12 cellular contexts compared by ENCODE assay signal in genomic region chr2:12270876-12271588, GRCh38.
DNase-seq lines count a peak whose midpoint lies in the region; ATAC-seq and TF ChIP-seq lines count a peak whose summit lies in the region.
"Had no signal": no experiment of that assay in that cellular context is flagged by ENCODE, and none has a peak within 500 bp of the region (broad histone marks: within the 10 kb centered on the region; RNA-seq: fewer than 3 reads in every experiment).

No MANE protein-coding gene starts in this region.

- H2AFZ ChIP-seq in OCI-LY1 (ENCODE audit: low read length): peak overlapping the region; percentile 64
- H2AFZ ChIP-seq: GM23248 had no signal

- H3F3A ChIP-seq in OCI-LY1 (ENCODE audit: insufficient read depth, low read length): 0 out of 2 replicates have a peak, but pooled peaks cover 4% of the 10 kb centered on the region

- H3K79me2 ChIP-seq in OCI-LY1 (ENCODE audit: insufficient read depth, low read length): no peaks in the 10 kb centered on the region

- peak overlapping the region; percentile 11; the same call in 1 of the 2 replicates for H3K9ac ChIP-seq in OCI-LY1 (ENCODE audit: low read length)
- H3K9ac ChIP-seq: GM23248 had no signal

- POLR2A ChIA-PET in naive thymus-derived CD8-positive, alpha-beta T cell (lab: Charles Lee): no interaction called here

- H3K27me3 Mint-ChIP-seq in naive thymus-derived CD8-positive, alpha-beta T cell: no peaks in the 10 kb centered on the region

- H3K4me2 ChIP-seq in OCI-LY1 (ENCODE audit: low read length): peak overlapping the region; percentile 34
- H3K4me2 ChIP-seq: A549 had no signal

- peak; percentile 32 for DNase-seq in activated CD4-positive, alpha-beta T cell treated with anti-CD3 and anti-CD28 coated beads for 48 hours
- DNase-seq in activated CD4-positive, alpha-beta T cell treated with anti-CD3 and anti-CD28 coated beads for 4 hours: no peak
- no peak for DNase-seq in naive thymus-derived CD8-positive, alpha-beta T cell
- DNase-seq in body of pancreas (no peak), stomach (no peak)
- DNase-seq: GM23248, retina had no signal

- H3K4me1 ChIP-seq in OCI-LY1 (ENCODE audit: insufficient read depth, low read length, severe bottlenecking) (peaks cover 20% of the 10 kb centered on the region), body of pancreas (no peaks in the 10 kb centered on the region), stomach (no peaks in the 10 kb centered on the region)
- H3K4me1 ChIP-seq: A549 had no signal

- no peak for TF ChIP-seq POLR2A in body of pancreas (IDR thresholded peaks at IDR 0.05)
- TF ChIP-seq POLR2A in stomach (IDR thresholded peaks at IDR 0.05): no peak

- H3K4me3 Mint-ChIP-seq in naive thymus-derived CD8-positive, alpha-beta T cell: peak overlapping the region; percentile 39 to 72 (median 60)
- H3K4me3 Mint-ChIP-seq: WTC11 had no signal

- H3K4me3 ChIP-seq in OCI-LY1 (ENCODE audit: low read depth, low read length, poor library complexity, severe bottlenecking) (peak overlapping the region; percentile 2), body of pancreas (no peak overlapping the region), stomach (no peak overlapping the region)
- H3K4me3 ChIP-seq: A549, GM23248 had no signal

- H3K27me3 ChIP-seq in OCI-LY1 (ENCODE audit: insufficient read depth, low read length) (no peaks in the 10 kb centered on the region), body of pancreas (no peaks in the 10 kb centered on the region), stomach (no peaks in the 10 kb centered on the region)

- H3K9me2 ChIP-seq in OCI-LY1 (ENCODE audit: low read depth, low read length): no peaks in the 10 kb centered on the region

- no peaks in the 10 kb centered on the region for H4K20me1 ChIP-seq in OCI-LY1 (ENCODE audit: insufficient read depth, low read length)

- TF ChIP-seq CTCF in OCI-LY1 (IDR thresholded peaks at IDR 0.05; ENCODE audit: low read length) (no peak), body of pancreas (IDR thresholded peaks at IDR 0.05) (no peak), stomach (IDR thresholded peaks at IDR 0.05) (no peak)

- H3K36me3 Mint-ChIP-seq in naive thymus-derived CD8-positive, alpha-beta T cell: no peaks in the 10 kb centered on the region

- ATAC-seq in HG02610 (IDR thresholded peaks at IDR 0.05; ENCODE audit: unreplicated experiment) (peak; percentile 92), body of pancreas (no peak), HG03460 (IDR thresholded peaks at IDR 0.05; ENCODE audit: unreplicated experiment) (no peak)
- no peak for ATAC-seq in naive thymus-derived CD8-positive, alpha-beta T cell
- ATAC-seq: A549, WTC11 had no signal

- H3K27ac ChIP-seq in OCI-LY1 (ENCODE audit: low read depth, low read length, poor library complexity, severe bottlenecking) (peak overlapping the region; percentile 32), body of pancreas (no peak overlapping the region), stomach (no peak overlapping the region)
- H3K27ac ChIP-seq: A549, GM23248 had no signal

- no peaks in the 10 kb centered on the region for H3K9me3 Mint-ChIP-seq in naive thymus-derived CD8-positive, alpha-beta T cell

- peak overlapping the region in 8 of 10 donors; percentile 17 to 87 (median 57) for H3K27ac Mint-ChIP-seq in naive thymus-derived CD8-positive, alpha-beta T cell
- H3K27ac Mint-ChIP-seq: WTC11 had no signal

- no peaks in the 10 kb centered on the region for H3K36me3 ChIP-seq in OCI-LY1 (ENCODE audit: insufficient read depth, low read length)
- no peaks in the 10 kb centered on the region for H3K36me3 ChIP-seq in body of pancreas (replicated peaks in 1 of 2; ENCODE audit: insufficient read depth in 1 of 2, low read depth in 2 of 2)
- no peaks in the 10 kb centered on the region for H3K36me3 ChIP-seq in stomach

- 63 to 64% methylated on average over 4 of the region's 4 CpGs for WGBS in body of pancreas, 2 donors
- 59 to 78% (median 70%) methylated on average over 4 of the region's 4 CpGs for WGBS in stomach, 5 donors

- H3K4me1 Mint-ChIP-seq in naive thymus-derived CD8-positive, alpha-beta T cell: peaks cover 5 to 15% (median 6%) of the 10 kb centered on the region in 4 donors

- intact Hi-C loops in body of pancreas (cut with DNase I) (no loop called here), stomach (cut with DNase I; ENCODE audit: low total_unique reads) (no loop called here)

- TF ChIP-seq EP300 in stomach (IDR thresholded peaks at IDR 0.05): no peak

- H3K9me3 ChIP-seq in OCI-LY1 (ENCODE audit: low read length) (no peaks in the 10 kb centered on the region), body of pancreas (no peaks in the 10 kb centered on the region), stomach (no peaks in the 10 kb centered on the region)
- H3K9me3 ChIP-seq: A549 had no signal
